9 cellular contexts compared by ENCODE assay signal in genomic region chr2:148658807-148659722, GRCh38. TPM values are rescaled to one million over a fixed set of nuclear protein-coding genes. Genes with fewer than 3 reads are reported as not detected.
DNase-seq lines count a peak whose midpoint lies in the region; ATAC-seq and TF ChIP-seq lines count a peak whose summit lies in the region.
"Had no signal": no experiment of that assay in that cellular context is flagged by ENCODE, and none has a peak within 500 bp of the region (broad histone marks: within the 10 kb centered on the region; RNA-seq: fewer than 3 reads in every experiment).

No MANE protein-coding gene starts in this region.

- H3K36me3 Mint-ChIP-seq in type B pancreatic cell: no peaks in the 10 kb centered on the region

- ATAC-seq in GM18499 (IDR thresholded peaks at IDR 0.05; ENCODE audit: insufficient read depth, unreplicated experiment): peak; percentile 81
- peak; percentile 90 for ATAC-seq in GM21737 (IDR thresholded peaks at IDR 0.05; ENCODE audit: unreplicated experiment)

- intact Hi-C loops in head of caudate nucleus (cut with DNase I): no loop called here

- H3K36me3 ChIP-seq in brain microvascular endothelial cell (replicated peaks): no peaks in the 10 kb centered on the region

- H3K27ac Mint-ChIP-seq in type B pancreatic cell: peak overlapping the region; percentile 23

- H3K27me3 Mint-ChIP-seq in type B pancreatic cell: no peaks in the 10 kb centered on the region

- no peaks in the 10 kb centered on the region for H3K9me3 Mint-ChIP-seq in type B pancreatic cell

- H3K4me1 Mint-ChIP-seq in type B pancreatic cell (ENCODE audit: unreplicated experiment): peaks cover 28% of the 10 kb centered on the region

- peak; percentile 34 for DNase-seq in Jurkat, Clone E6-1 (ENCODE audit: low read depth, low spot score)
- DNase-seq in brain microvascular endothelial cell: no peak
- no peak for DNase-seq in type B pancreatic cell (ENCODE audit: extremely low spot score, unreplicated experiment)
- DNase-seq in head of caudate nucleus: no peak
- no peak for DNase-seq in activated CD4-positive, alpha-beta T cell treated with anti-CD3 and anti-CD28 coated beads for 48 hours
- no peak for DNase-seq in HuH-7 (ENCODE audit: low spot score)

- H3K27me3 ChIP-seq in brain microvascular endothelial cell (replicated peaks): no peaks in the 10 kb centered on the region

- no peak for TF ChIP-seq CTCF in brain microvascular endothelial cell (IDR thresholded peaks at IDR 0.05; ENCODE audit: low read depth, low read length, missing control alignments)
- no peak for TF ChIP-seq CTCF in type B pancreatic cell (conservative IDR thresholded peaks at IDR 0.05)

- in situ Hi-C loops in brain microvascular endothelial cell (cut with HindIII; ENCODE audit: low pct_ligation_motif_present, low sequenced_read_pairs): no loop called here

- H3K4me3 Mint-ChIP-seq in type B pancreatic cell: no peak overlapping the region

- no peak overlapping the region for H3K4me3 ChIP-seq in Jurkat, Clone E6-1 (ENCODE audit: low read length)
- H3K4me3 ChIP-seq in brain microvascular endothelial cell (ENCODE audit: low read depth, low read length): no peak overlapping the region
- H3K4me3 ChIP-seq: SK-N-MC had no signal

- peak overlapping the region; percentile 32 for H3K27ac ChIP-seq in brain microvascular endothelial cell
- H3K27ac ChIP-seq: SK-N-MC had no signal

RNA-seq across cellular contexts. Expression of gene EPC2, which starts 14.5 kb away (rescaled TPM):
- 8.8 TPM for polyA plus RNA-seq in Jurkat, Clone E6-1 (2012; ENCODE audit: insufficient read depth, insufficient read length)
- total RNA-seq in type B pancreatic cell (ENCODE audit: low replicate concordance): 34.8 and 35.9 TPM in 2 replicates
